In genomic region chr4:2754848-2755820, GRCh38 we compare ENCODE assay signal across 8 cellular contexts. TPM values are rescaled to one million over a fixed set of nuclear protein-coding genes. Genes with fewer than 3 reads are reported as not detected.
A peak's percentile ranks its signal among the peaks of the same experiment; 100 is the strongest.
DNase-seq lines count a peak whose midpoint lies in the region; ATAC-seq, FAIRE-seq and TF ChIP-seq lines count a peak whose summit lies in the region.

No MANE protein-coding gene starts in this region.

- H3K36me3 ChIP-seq in skeletal muscle satellite cell (ENCODE audit: insufficient read depth, low read length) = peaks cover 3% of the 10 kb centered on the region

- H3K4me2 ChIP-seq in skeletal muscle satellite cell (ENCODE audit: low read length) = peak overlapping the region; percentile 87

- TF ChIP-seq POLR2A in GM12892 (IDR thresholded peaks at IDR 0.05; ENCODE audit: low read depth, low read length) = no peak

- peaks cover 10% of the 10 kb centered on the region for H3K4me1 ChIP-seq in skeletal muscle satellite cell (ENCODE audit: control insufficient read depth, insufficient read depth, low read length)

- intact Hi-C loops in left ventricle myocardium superior (cut with micrococcal nuclease) = no loop called here

- ATAC-seq in left ventricle myocardium superior (peak; percentile 3), GM19455 (IDR thresholded peaks at IDR 0.05; ENCODE audit: unreplicated experiment) (no peak)

- H3K9ac ChIP-seq in skeletal muscle satellite cell (ENCODE audit: low read depth, low read length) = peak overlapping the region; percentile 90

- H3K27me3 ChIP-seq in skeletal muscle satellite cell (ENCODE audit: control insufficient read depth, insufficient read depth, low read length) = no peaks in the 10 kb centered on the region

- DNase-seq in GM12892 (ENCODE audit: insufficient read length) (no peak), left ventricle myocardium superior (no peak), NCI-H1092 treated with DMSO at 0.1 percent for 48 hours (lab: John Stamatoyannopoulos, UW) (no peak), SK-N-DZ (ENCODE audit: low spot score) (no peak), GM20000 (ENCODE audit: low spot score) (no peak)

- TF ChIP-seq CTCF in WI38 (IDR thresholded peaks at IDR 0.05; ENCODE audit: low read depth, low read length) = no peak
- no peak for TF ChIP-seq CTCF in GM20000 (IDR thresholded peaks at IDR 0.05; ENCODE audit: extremely low read depth, missing control alignments)

- peak; percentile 40 for FAIRE-seq in GM12892 (lab: Jason Lieb, UNC)

- peak overlapping the region; percentile 74 for H3K4me3 ChIP-seq in WI38 (ENCODE audit: low read depth, low read length)
- peak overlapping the region; percentile 99 for H3K4me3 ChIP-seq in skeletal muscle satellite cell (ENCODE audit: low read length)

- no peaks in the 10 kb centered on the region for H3K9me3 ChIP-seq in skeletal muscle satellite cell (replicated peaks; ENCODE audit: low read length)

RNA-seq across cellular contexts. Expression of gene TNIP2, which starts 1.0 kb away (rescaled TPM):
- 35.5 TPM for polyA plus RNA-seq in GM12892 (2012; ENCODE audit: missing spikeins)
- 24.0 TPM for total RNA-seq in left ventricle myocardium superior
- total RNA-seq in skeletal muscle satellite cell (2012; rRNA removed) = 37.4 and 41.6 TPM in 2 replicates
- polyA plus RNA-seq in SK-N-DZ (2014; cell fraction: cytosol; rRNA removed) = 19.7 and 22.6 TPM in 2 replicates
- 59.4 and 67.8 TPM in 2 replicates for polyA plus RNA-seq in SK-N-DZ (2014; cell fraction: nucleus; rRNA removed)

RNA-seq across cellular contexts. Expression of gene SH3BP2, which starts 37.8 kb away (rescaled TPM):
- polyA plus RNA-seq in GM12892 (2012; ENCODE audit: missing spikeins) = 27.8 TPM
- total RNA-seq in left ventricle myocardium superior = 25.6 TPM
- total RNA-seq in skeletal muscle satellite cell (2012; rRNA removed) = 16.4 and 30.4 TPM in 2 replicates
- polyA plus RNA-seq in SK-N-DZ (2014; cell fraction: cytosol; rRNA removed) = 13.8 and 27.4 TPM in 2 replicates
- 99.4 and 107 TPM in 2 replicates for polyA plus RNA-seq in SK-N-DZ (2014; cell fraction: nucleus; rRNA removed)
